8 cellular contexts compared by ENCODE assay signal in the genomic region with DNA sequence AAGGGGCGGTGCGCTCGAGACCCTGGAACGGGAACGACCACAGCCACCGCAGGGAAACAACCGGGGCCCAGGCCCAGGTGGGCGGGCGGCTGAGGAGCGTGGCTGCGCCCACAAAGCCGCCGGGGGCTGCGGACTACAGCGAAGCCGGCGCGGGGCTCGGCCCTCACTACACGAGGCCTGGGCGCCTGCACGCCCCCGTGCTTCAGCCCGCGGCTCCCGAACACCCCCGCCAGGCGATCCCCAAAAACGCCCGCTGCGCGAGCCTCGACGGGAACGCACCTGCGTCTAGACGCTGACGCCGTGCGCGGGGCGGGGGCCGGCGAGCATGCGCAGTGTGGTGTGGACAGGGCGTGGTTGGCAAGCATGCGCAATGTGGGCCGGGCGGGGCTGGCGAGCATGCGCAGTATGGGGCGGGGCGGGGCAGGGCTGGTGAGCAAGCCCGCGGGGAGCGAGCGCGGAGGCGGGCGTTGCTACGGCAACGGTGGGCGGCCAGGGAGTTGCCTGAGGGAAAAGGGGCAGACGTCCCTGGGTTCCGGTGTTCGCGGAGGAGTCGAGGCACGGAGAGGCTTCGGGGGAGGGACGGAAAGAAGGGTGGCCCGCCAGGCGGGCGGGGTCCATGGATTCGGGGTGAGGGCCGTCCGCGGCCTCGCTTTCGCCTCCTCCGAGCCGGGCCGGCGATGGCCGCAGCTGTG. TPM values are rescaled to one million over a fixed set of nuclear protein-coding genes. Genes with fewer than 3 reads are reported as not detected.
DNase-seq lines count a peak whose midpoint lies in the region; ATAC-seq and TF ChIP-seq lines count a peak whose summit lies in the region.

TSS of gene RNF32 (plus strand) at position 518 of the 692 bp plus-strand sequence. CDS start 3,104 bp downstream, outside the sequence.

- intact Hi-C loops in dorsolateral prefrontal cortex (cut with DNase I): loop anchor here (2.0 to 10.0 kb wide), 2 partner anchors 62 to 254 kb away; partner anchors contain the start of gene LMBR1 (in 1 of the 2)

- H3K4me3 ChIP-seq in AG10803 (ENCODE audit: low read length): peak within 1 kb of the TSS; percentile 85
- H3K4me3 ChIP-seq in dorsolateral prefrontal cortex: peak within 1 kb of the TSS; percentile 57 to 99 (median 86)

- ATAC-seq in GM19035 (IDR thresholded peaks at IDR 0.05; ENCODE audit: unreplicated experiment) (peak; percentile 80), HG03354 (IDR thresholded peaks at IDR 0.05; ENCODE audit: poor library complexity, severe bottlenecking, unreplicated experiment) (peak; percentile 89)

- TF ChIP-seq CTCF in AG10803 (conservative IDR thresholded peaks at IDR 0.05; ENCODE audit: low read length) (no peak), dorsolateral prefrontal cortex (IDR thresholded peaks at IDR 0.05 in 54 of 56, conservative IDR thresholded peaks at IDR 0.05 in 2 of 56; ENCODE audit: low read depth in 1 of 56, partially characterized antibody in 56 of 56) (peak in 8 of 56 donors; percentile 7 to 40 (median 12))

- H3K27me3 ChIP-seq in dorsolateral prefrontal cortex: no peaks in the 10 kb centered on the region

- DNase-seq in AG10803 (ENCODE audit: low read depth) (peak; percentile 89), NCI-H524 treated with DMSO at 0.1 percent for 48 hours (lab: John Stamatoyannopoulos, UW) (peak; percentile 32), dorsolateral prefrontal cortex (peak; percentile 79 to 94 (median 88)), lung microvascular endothelial cell (ENCODE audit: low read depth in 2 of 2) (peak; percentile 91 to 96)
- peak; percentile 98 to 99 for DNase-seq in activated CD4-positive, alpha-beta T cell treated with anti-CD3 and anti-CD28 coated beads, Interleukin-2, amount 50 U/mL, for 48 hours
- peak; percentile 89 to 100 (median 99) for DNase-seq in stimulated activated CD4-positive, alpha-beta T cell treated with anti-CD3 and anti-CD28 coated beads, TNF-alpha, amount 100 ng/mL, for 24 hours (ENCODE audit: low read depth in 3 of 3)

- H3K27ac ChIP-seq in dorsolateral prefrontal cortex: peak within 1 kb of the TSS in 57 of 59 donors; percentile 46 to 91 (median 81)

RNA-seq across cellular contexts. Expression of gene RNF32, which starts in this region (rescaled TPM):
- total RNA-seq in dorsolateral prefrontal cortex: 1 to 10 TPM in 118 of 120 experiments, under 1 TPM in 2; 0.48 to 8.9 (median 2.9) TPM
- 0.20 and 0.44 TPM in 2 replicates for total RNA-seq in lung microvascular endothelial cell

Comparison
In these comparisons a context has a peak if more than half of its experiments do, and no peak if none do; other contexts are left out.
1. Peak in every context shown above with its lines: DNase-seq, ATAC-seq, H3K4me3 ChIP-seq and H3K27ac ChIP-seq.
2. Peak in DNase-seq in lung microvascular endothelial cell; RNA of the gene not detected or under 1 TPM.
3. DNase-seq: peak in every context shown above with its lines; median percentile 99 in stimulated activated CD4-positive, alpha-beta T cell treated with anti-CD3 and anti-CD28 coated beads, TNF-alpha, amount 100 ng/mL, for 24 hours; 98 in activated CD4-positive, alpha-beta T cell treated with anti-CD3 and anti-CD28 coated beads, Interleukin-2, amount 50 U/mL, for 48 hours; 94 in lung microvascular endothelial cell; 89 in AG10803; 88 in dorsolateral prefrontal cortex; 32 in NCI-H524 treated with DMSO at 0.1 percent for 48 hours.